ENCODE assay signal across 1 cellular context in genomic region chr12:11031307-11031706, GRCh38.
TF ChIP-seq lines count a peak whose summit lies in the region.

TAS2R31 (minus strand) TSS chr12:11031407; CDS start chr12:11031335, 72 bp downstream.

TF ChIP-seq in WTC11, 78 proteins besides CTCF, POLR2A, EP300 and RAD21 (continued from another document):
- TF ChIP-seq FOXK1 (CRISPR knock-in tag; IDR thresholded peaks at IDR 0.05) (no peak), TEAD4 (CRISPR knock-in tag; IDR thresholded peaks at IDR 0.05) (no peak), ATF2 (CRISPR knock-in tag; IDR thresholded peaks at IDR 0.05; ENCODE audit: borderline replicate concordance, low read depth) (no peak), ZNF263 (CRISPR knock-in tag; IDR thresholded peaks at IDR 0.05; ENCODE audit: low read depth) (no peak), MXD4 (CRISPR knock-in tag; IDR thresholded peaks at IDR 0.05; ENCODE audit: borderline replicate concordance) (no peak), GABPB1 (CRISPR knock-in tag; IDR thresholded peaks at IDR 0.05) (no peak), NR3C1 (CRISPR knock-in tag; conservative IDR thresholded peaks at IDR 0.05; ENCODE audit: low read depth) (no peak), USF1 (CRISPR knock-in tag; IDR thresholded peaks at IDR 0.05) (no peak)
